In the genomic region with DNA sequence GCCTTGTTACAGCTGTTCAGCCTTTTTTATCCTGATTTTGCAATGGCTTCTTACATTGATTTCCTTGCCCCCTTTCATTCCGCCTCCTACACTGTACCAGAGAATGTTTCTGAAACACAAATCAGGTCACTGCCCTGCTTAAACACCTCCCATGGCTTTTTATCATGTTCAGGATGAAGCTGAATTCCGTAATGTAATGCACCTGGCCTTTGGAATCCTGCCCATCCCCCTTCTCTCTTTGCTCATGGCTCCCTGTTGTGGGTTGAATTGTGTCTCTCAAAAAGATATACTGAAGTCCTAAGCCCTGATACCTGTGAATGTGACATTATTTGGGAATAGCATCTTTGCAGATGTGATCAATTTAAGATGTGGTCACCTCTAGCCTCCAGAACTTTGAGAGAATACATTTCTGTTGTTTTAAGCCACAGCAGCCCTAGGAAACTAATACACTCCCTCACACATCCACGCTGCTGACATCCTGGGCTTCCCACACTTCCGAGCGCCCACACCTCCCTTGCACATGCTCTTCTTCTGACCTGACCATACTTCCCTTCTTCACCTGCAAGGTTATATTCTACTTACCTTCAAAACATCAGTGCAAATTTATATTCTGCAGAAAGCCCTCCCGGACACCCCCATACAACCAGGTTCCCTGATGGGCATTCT, we compare ENCODE assay signal across 1 cellular context.
TF ChIP-seq lines count a peak whose summit lies in the region.

No MANE protein-coding gene starts in this region.

TF ChIP-seq in SK-N-SH, 30 proteins besides CTCF, POLR2A, EP300 and RAD21 (continued from another document):
- TF ChIP-seq MEF2A (IDR thresholded peaks at IDR 0.05; ENCODE audit: borderline replicate concordance, low read depth): no peak
- TF ChIP-seq NFIC (IDR thresholded peaks at IDR 0.05; ENCODE audit: borderline replicate concordance): no peak
